In the genomic region with DNA sequence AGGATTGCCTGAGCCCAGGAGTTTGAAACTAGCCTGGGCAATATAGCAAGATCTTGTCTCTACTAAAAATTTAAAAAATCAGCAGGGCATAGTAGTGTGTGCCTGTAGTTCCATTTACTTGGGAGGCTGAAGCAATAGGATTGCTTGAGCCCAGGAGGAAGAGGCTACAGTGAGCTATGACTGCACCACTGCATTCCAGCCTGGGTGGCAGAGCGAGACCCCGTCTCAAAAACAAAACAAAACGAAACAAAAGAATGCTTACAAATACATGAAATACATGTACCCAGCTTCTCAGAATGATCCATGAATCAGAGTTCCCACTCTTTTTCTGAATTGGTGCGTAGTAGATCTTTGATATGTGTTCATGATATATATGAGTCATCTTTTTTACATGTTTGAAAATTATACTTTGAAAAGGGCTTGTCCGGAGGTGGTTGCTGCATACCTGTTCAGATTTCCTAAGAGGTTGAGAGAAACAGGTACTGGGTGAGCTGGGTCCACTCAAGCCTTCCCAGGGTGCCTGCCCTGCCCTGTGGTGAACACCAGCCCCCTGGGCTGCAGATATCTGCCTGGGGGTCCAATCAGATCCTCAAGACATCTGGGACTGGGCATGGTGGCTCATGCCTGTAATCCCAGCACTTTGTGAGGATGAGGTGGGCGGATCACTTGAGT, we compare ENCODE assay signal across 10 cellular contexts. TPM values are rescaled to one million over a fixed set of nuclear protein-coding genes. Genes with fewer than 3 reads are reported as not detected.
A peak's percentile ranks its signal among the peaks of the same experiment; 100 is the strongest.
DNase-seq lines count a peak whose midpoint lies in the region; ATAC-seq and TF ChIP-seq lines count a peak whose summit lies in the region.
"Not testable (repeated sequence)": the region's sequence is repeated elsewhere in the genome, so short reads cannot be mapped to it uniquely, and the experiment has no call there.
"Had no signal": no experiment of that assay in that cellular context is flagged by ENCODE, and none has a peak within 500 bp of the region (broad histone marks: within the 10 kb centered on the region; RNA-seq: fewer than 3 reads in every experiment).

No MANE protein-coding gene starts in this region.

- peaks cover 29% of the 10 kb centered on the region for H3K4me1 Mint-ChIP-seq in activated CD4-positive, alpha-beta T cell treated with anti-CD3 and anti-CD28 coated beads for 36 hours
- H3K4me1 Mint-ChIP-seq in activated CD8-positive, alpha-beta memory T cell treated with anti-CD3 and anti-CD28 coated beads, Interleukin-2, amount 10 ng/mL, durations not matched to agents 7 days and 5 days: peaks cover 16% of the 10 kb centered on the region
- H3K4me1 Mint-ChIP-seq in activated T-helper 17 cell treated with anti-CD3 and anti-CD28 coated beads, Interleukin-2, amount 50 U/mL, for 72 hours: not testable (repeated sequence)
- H3K4me1 Mint-ChIP-seq in activated naive CD8-positive, alpha-beta T cell (ENCODE audit: low read depth): peaks cover 20% of the 10 kb centered on the region

- not testable (repeated sequence) for H4K20me1 ChIP-seq in PC-3 (ENCODE audit: low read length)

- not testable (repeated sequence) for BruUV-seq in PC-3 (replicated peaks; lab: Mats Ljungman, UMichigan)

- not testable (repeated sequence) for H2AFZ ChIP-seq in PC-3 (ENCODE audit: low read length)

- DNase-seq in PC-3: peak; percentile 51
- peak; percentile 52 for DNase-seq in activated CD4-positive, alpha-beta T cell treated with anti-CD3 and anti-CD28 coated beads for 36 hours
- DNase-seq in activated CD8-positive, alpha-beta memory T cell treated with anti-CD3 and anti-CD28 coated beads, Interleukin-2, amount 10 ng/mL, durations not matched to agents 7 days and 5 days: not testable (repeated sequence)
- peak; percentile 54 for DNase-seq in epithelial cell of esophagus (ENCODE audit: low read depth)
- peak; percentile 27 for DNase-seq in stimulated activated CD4-positive, alpha-beta T cell treated with anti-CD3 and anti-CD28 coated beads, Interleukin-1b, Interleukin-23, amount 100 ng/mL, for 48 hours

- not testable (repeated sequence) for H3K36me3 ChIP-seq in PC-3 (ENCODE audit: low read depth, low read length)

- H3K9me2 ChIP-seq in PC-3 (replicated peaks; ENCODE audit: low read length): not testable (repeated sequence)

- H3F3A ChIP-seq in PC-3 (ENCODE audit: low read length, unreplicated experiment): not testable (repeated sequence)

- H3K4me1 ChIP-seq in PC-3 (ENCODE audit: insufficient read depth, low read length): not testable (repeated sequence)

- ATAC-seq in PC-3: peak; percentile 23
- peak; percentile 49 for ATAC-seq in activated CD4-positive, alpha-beta T cell treated with anti-CD3 and anti-CD28 coated beads for 36 hours
- ATAC-seq in activated CD8-positive, alpha-beta memory T cell treated with anti-CD3 and anti-CD28 coated beads, Interleukin-2, amount 10 ng/mL, durations not matched to agents 7 days and 5 days: not testable (repeated sequence)
- peak; percentile 59 for ATAC-seq in activated T-helper 17 cell treated with anti-CD3 and anti-CD28 coated beads, Interleukin-2, amount 50 U/mL, for 72 hours (replicated peaks)

- H3K4me2 ChIP-seq in PC-3 (ENCODE audit: low read length): peak overlapping the region; percentile 26; the same call in 1 of the 2 replicates

- CTCF ChIA-PET in PC-3 (lab: Charles Lee); activated CD4-positive, alpha-beta T cell treated with anti-CD3 and anti-CD28 coated beads for 36 hours (lab: Charles Lee); activated CD8-positive, alpha-beta memory T cell treated with anti-CD3 and anti-CD28 coated beads, Interleukin-2, amount 10 ng/mL, durations not matched to agents 7 days and 5 days (lab: Charles Lee): not testable (repeated sequence)

- not testable (repeated sequence) for H3K9me3 Mint-ChIP-seq in activated CD4-positive, alpha-beta T cell treated with anti-CD3 and anti-CD28 coated beads for 36 hours (ENCODE audit: low read depth); activated CD8-positive, alpha-beta memory T cell treated with anti-CD3 and anti-CD28 coated beads, Interleukin-2, amount 10 ng/mL, durations not matched to agents 7 days and 5 days (ENCODE audit: low read depth); activated T-helper 17 cell treated with anti-CD3 and anti-CD28 coated beads, Interleukin-2, amount 50 U/mL, for 72 hours; activated naive CD8-positive, alpha-beta T cell (ENCODE audit: low read depth)

- not testable (repeated sequence) for H3K79me2 ChIP-seq in PC-3 (ENCODE audit: low read length)

- H3K4me3 ChIP-seq in PC-3 (ENCODE audit: low read length); epithelial cell of esophagus (ENCODE audit: low read length): not testable (repeated sequence)

- intact Hi-C loops in PC-3 (cut with micrococcal nuclease): not testable (repeated sequence)
- intact Hi-C loops in activated CD4-positive, alpha-beta T cell treated with anti-CD3 and anti-CD28 coated beads for 36 hours (cut with DNase I, micrococcal nuclease): loop anchor here (5.0 to 10.0 kb wide), 3 partner anchors 59 to 962 kb away; a partner anchor contains a TSS

- not testable (repeated sequence) for H3K9ac ChIP-seq in PC-3 (ENCODE audit: low read length)

- peak overlapping the region; percentile 39; the same call in 1 of the 2 replicates for H3K27ac ChIP-seq in PC-3 (ENCODE audit: low read length)

- not testable (repeated sequence) for H3K36me3 Mint-ChIP-seq in activated CD4-positive, alpha-beta T cell treated with anti-CD3 and anti-CD28 coated beads for 36 hours (ENCODE audit: low read depth); activated CD8-positive, alpha-beta memory T cell treated with anti-CD3 and anti-CD28 coated beads, Interleukin-2, amount 10 ng/mL, durations not matched to agents 7 days and 5 days; activated T-helper 17 cell treated with anti-CD3 and anti-CD28 coated beads, Interleukin-2, amount 50 U/mL, for 72 hours (ENCODE audit: low read depth); activated naive CD8-positive, alpha-beta T cell

- not testable (repeated sequence) for H3K27me3 Mint-ChIP-seq in activated CD4-positive, alpha-beta T cell treated with anti-CD3 and anti-CD28 coated beads for 36 hours; activated CD8-positive, alpha-beta memory T cell treated with anti-CD3 and anti-CD28 coated beads, Interleukin-2, amount 10 ng/mL, durations not matched to agents 7 days and 5 days; activated T-helper 17 cell treated with anti-CD3 and anti-CD28 coated beads, Interleukin-2, amount 50 U/mL, for 72 hours; activated naive CD8-positive, alpha-beta T cell

- H3K27me3 ChIP-seq in PC-3 (ENCODE audit: low read length): not testable (repeated sequence)

- H3K9me3 ChIP-seq in PC-3 (ENCODE audit: low read length): not testable (repeated sequence)

- not testable (repeated sequence) for TF ChIP-seq CTCF in PC-3 (conservative IDR thresholded peaks at IDR 0.05; ENCODE audit: low read depth, low read length); epithelial cell of esophagus (IDR thresholded peaks at IDR 0.05; ENCODE audit: insufficient read depth, low read depth, low read length, missing control alignments)

- POLR2A ChIA-PET in PC-3 (lab: Charles Lee; ENCODE audit: unreplicated experiment); activated CD4-positive, alpha-beta T cell treated with anti-CD3 and anti-CD28 coated beads for 36 hours (lab: Charles Lee): not testable (repeated sequence)

- peak overlapping the region; percentile 95 for H3K27ac Mint-ChIP-seq in activated CD4-positive, alpha-beta T cell treated with anti-CD3 and anti-CD28 coated beads for 36 hours
- H3K27ac Mint-ChIP-seq in activated CD8-positive, alpha-beta memory T cell treated with anti-CD3 and anti-CD28 coated beads, Interleukin-2, amount 10 ng/mL, durations not matched to agents 7 days and 5 days: peak overlapping the region; percentile 25
- peak overlapping the region; percentile 89 for H3K27ac Mint-ChIP-seq in activated T-helper 17 cell treated with anti-CD3 and anti-CD28 coated beads, Interleukin-2, amount 50 U/mL, for 72 hours
- peak overlapping the region; percentile 94 for H3K27ac Mint-ChIP-seq in activated naive CD8-positive, alpha-beta T cell

- peak overlapping the region; percentile 52 for H3K4me3 Mint-ChIP-seq in activated CD4-positive, alpha-beta T cell treated with anti-CD3 and anti-CD28 coated beads for 36 hours
- not testable (repeated sequence) for H3K4me3 Mint-ChIP-seq in activated CD8-positive, alpha-beta memory T cell treated with anti-CD3 and anti-CD28 coated beads, Interleukin-2, amount 10 ng/mL, durations not matched to agents 7 days and 5 days
- peak overlapping the region; percentile 78 for H3K4me3 Mint-ChIP-seq in activated T-helper 17 cell treated with anti-CD3 and anti-CD28 coated beads, Interleukin-2, amount 50 U/mL, for 72 hours
- peak overlapping the region; percentile 36 for H3K4me3 Mint-ChIP-seq in activated naive CD8-positive, alpha-beta T cell

RNA-seq across cellular contexts. Expression of a gene that starts 21.6 kb away (rescaled TPM):
- 108 and 152 TPM in 2 replicates for total RNA-seq in PC-3 (2014; rRNA removed)
- 100 to 1,000 TPM; 106 to 117 TPM for total RNA-seq in activated CD4-positive, alpha-beta T cell treated with anti-CD3 and anti-CD28 coated beads for 36 hours
- total RNA-seq in activated CD8-positive, alpha-beta memory T cell treated with anti-CD3 and anti-CD28 coated beads, Interleukin-2, amount 10 ng/mL, durations not matched to agents 7 days and 5 days: 100 to 1,000 TPM; 148 to 153 TPM
- total RNA-seq in activated T-helper 17 cell treated with anti-CD3 and anti-CD28 coated beads, Interleukin-2, amount 50 U/mL, for 72 hours: 100 to 1,000 TPM in 1 of 2 donors, 10 to 100 TPM in 1; 93.8 to 137 TPM

RNA-seq across cellular contexts. Expression of a gene that starts 25.2 kb away (rescaled TPM):
- not detected in 2 replicates for total RNA-seq in PC-3 (2014; rRNA removed)
- total RNA-seq in activated CD4-positive, alpha-beta T cell treated with anti-CD3 and anti-CD28 coated beads for 36 hours: not detected
- under 1 TPM in 1 of 2 experiments, not detected in 1; 0.20 TPM for total RNA-seq in activated CD8-positive, alpha-beta memory T cell treated with anti-CD3 and anti-CD28 coated beads, Interleukin-2, amount 10 ng/mL, durations not matched to agents 7 days and 5 days
- not detected for total RNA-seq in activated T-helper 17 cell treated with anti-CD3 and anti-CD28 coated beads, Interleukin-2, amount 50 U/mL, for 72 hours
- total RNA-seq: A673, GM23338, Right ventricle myocardium inferior had no signal

RNA-seq across cellular contexts. Expression of a gene that starts 42.4 kb away (rescaled TPM):
- 0.35 and 0.95 TPM in 2 replicates for total RNA-seq in PC-3 (2014; rRNA removed)
- total RNA-seq in activated CD4-positive, alpha-beta T cell treated with anti-CD3 and anti-CD28 coated beads for 36 hours: not detected
- total RNA-seq in activated CD8-positive, alpha-beta memory T cell treated with anti-CD3 and anti-CD28 coated beads, Interleukin-2, amount 10 ng/mL, durations not matched to agents 7 days and 5 days: under 1 TPM in 1 of 2 experiments, not detected in 1; 0.58 TPM
- 1 to 10 TPM in 1 of 2 donors, not detected in 1; 2.4 TPM for total RNA-seq in activated T-helper 17 cell treated with anti-CD3 and anti-CD28 coated beads, Interleukin-2, amount 50 U/mL, for 72 hours
- total RNA-seq: A673 had no signal

RNA-seq across cellular contexts. Expression of a gene that starts 59.4 kb away (rescaled TPM):
- 19.6 and 21.2 TPM in 2 replicates for total RNA-seq in PC-3 (2014; rRNA removed)
- 10 to 100 TPM; 27.0 to 29.9 TPM for total RNA-seq in activated CD4-positive, alpha-beta T cell treated with anti-CD3 and anti-CD28 coated beads for 36 hours
- total RNA-seq in activated CD8-positive, alpha-beta memory T cell treated with anti-CD3 and anti-CD28 coated beads, Interleukin-2, amount 10 ng/mL, durations not matched to agents 7 days and 5 days: 10 to 100 TPM; 41.8 to 41.9 TPM
- total RNA-seq in activated T-helper 17 cell treated with anti-CD3 and anti-CD28 coated beads, Interleukin-2, amount 50 U/mL, for 72 hours: 10 to 100 TPM; 27.8 to 33.9 TPM

Comparison
In these comparisons a context has a peak if more than half of its experiments do, and no peak if none do; other contexts are left out.
1. H3K27ac Mint-ChIP-seq: peak in every context shown above with its lines; median percentile 95 in activated CD4-positive, alpha-beta T cell treated with anti-CD3 and anti-CD28 coated beads for 36 hours; 94 in activated naive CD8-positive, alpha-beta T cell; 89 in activated T-helper 17 cell treated with anti-CD3 and anti-CD28 coated beads, Interleukin-2, amount 50 U/mL, for 72 hours; 25 in activated CD8-positive, alpha-beta memory T cell treated with anti-CD3 and anti-CD28 coated beads, Interleukin-2, amount 10 ng/mL, durations not matched to agents 7 days and 5 days.